1 cellular context compared by ENCODE assay signal in the genomic region with DNA sequence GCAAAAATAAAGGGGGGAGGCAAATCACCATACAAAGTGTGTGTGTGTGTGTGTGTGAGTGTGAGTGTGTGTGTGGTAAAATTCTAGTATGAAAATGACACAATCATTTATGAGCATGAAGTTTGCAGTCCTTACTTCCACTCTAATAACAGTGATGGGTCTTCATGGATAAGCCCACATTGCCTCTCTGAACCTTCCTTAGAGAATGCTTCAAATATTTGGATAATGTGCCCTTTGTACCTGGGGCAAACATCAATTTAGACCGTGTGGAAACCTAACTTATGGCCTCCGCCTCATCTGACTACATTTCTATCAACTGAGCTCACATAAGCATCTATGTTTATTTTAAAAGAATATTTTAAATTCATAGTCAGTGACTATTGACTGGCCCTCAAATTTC.
TF ChIP-seq lines count a peak whose summit lies in the region.

No MANE protein-coding gene starts in this region.

TF ChIP-seq in SK-N-SH, 30 proteins besides CTCF, POLR2A, EP300 and RAD21 (continued from another document):
- TF ChIP-seq, protein P1, sequence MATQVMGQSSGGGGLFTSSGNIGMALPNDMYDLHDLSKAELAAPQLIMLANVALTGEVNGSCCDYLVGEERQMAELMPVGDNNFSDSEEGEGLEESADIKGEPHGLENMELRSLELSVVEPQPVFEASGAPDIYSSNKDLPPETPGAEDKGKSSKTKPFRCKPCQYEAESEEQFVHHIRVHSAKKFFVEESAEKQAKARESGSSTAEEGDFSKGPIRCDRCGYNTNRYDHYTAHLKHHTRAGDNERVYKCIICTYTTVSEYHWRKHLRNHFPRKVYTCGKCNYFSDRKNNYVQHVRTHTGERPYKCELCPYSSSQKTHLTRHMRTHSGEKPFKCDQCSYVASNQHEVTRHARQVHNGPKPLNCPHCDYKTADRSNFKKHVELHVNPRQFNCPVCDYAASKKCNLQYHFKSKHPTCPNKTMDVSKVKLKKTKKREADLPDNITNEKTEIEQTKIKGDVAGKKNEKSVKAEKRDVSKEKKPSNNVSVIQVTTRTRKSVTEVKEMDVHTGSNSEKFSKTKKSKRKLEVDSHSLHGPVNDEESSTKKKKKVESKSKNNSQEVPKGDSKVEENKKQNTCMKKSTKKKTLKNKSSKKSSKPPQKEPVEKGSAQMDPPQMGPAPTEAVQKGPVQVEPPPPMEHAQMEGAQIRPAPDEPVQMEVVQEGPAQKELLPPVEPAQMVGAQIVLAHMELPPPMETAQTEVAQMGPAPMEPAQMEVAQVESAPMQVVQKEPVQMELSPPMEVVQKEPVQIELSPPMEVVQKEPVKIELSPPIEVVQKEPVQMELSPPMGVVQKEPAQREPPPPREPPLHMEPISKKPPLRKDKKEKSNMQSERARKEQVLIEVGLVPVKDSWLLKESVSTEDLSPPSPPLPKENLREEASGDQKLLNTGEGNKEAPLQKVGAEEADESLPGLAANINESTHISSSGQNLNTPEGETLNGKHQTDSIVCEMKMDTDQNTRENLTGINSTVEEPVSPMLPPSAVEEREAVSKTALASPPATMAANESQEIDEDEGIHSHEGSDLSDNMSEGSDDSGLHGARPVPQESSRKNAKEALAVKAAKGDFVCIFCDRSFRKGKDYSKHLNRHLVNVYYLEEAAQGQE (IDR thresholded peaks at IDR 0.05; ENCODE audit: low read depth, low read length) = no peak
- TF ChIP-seq FOSL2 (IDR thresholded peaks at IDR 0.05; ENCODE audit: borderline replicate concordance, low read depth) = no peak
- TF ChIP-seq GATA2 (CRISPR knock-in tag; IDR thresholded peaks at IDR 0.05) = no peak
